11 cellular contexts compared by ENCODE assay signal in the genomic region with DNA sequence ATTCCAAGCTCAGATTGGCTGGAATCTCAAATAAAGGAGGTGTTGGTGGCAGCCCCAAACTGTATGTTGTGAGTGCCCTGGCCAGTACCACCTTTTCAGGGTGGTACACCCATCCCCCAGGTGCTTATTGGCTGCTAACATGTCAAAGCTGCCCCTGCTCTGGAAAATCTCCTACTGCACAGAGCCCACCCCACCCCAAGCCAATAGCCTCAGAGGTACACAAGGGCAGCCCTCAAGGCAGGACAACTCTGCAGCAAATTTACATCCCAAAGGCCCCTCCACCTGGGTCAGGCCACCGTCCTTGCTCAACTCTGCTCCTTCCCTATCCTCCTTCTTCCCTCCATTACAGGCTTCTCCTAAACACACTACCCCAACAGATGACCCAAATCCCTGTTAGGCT. TPM values are rescaled to one million over a fixed set of nuclear protein-coding genes. Genes with fewer than 3 reads are reported as not detected.
"Had no signal": no experiment of that assay in that cellular context is flagged by ENCODE, and none has a peak within 500 bp of the region (broad histone marks: within the 10 kb centered on the region; RNA-seq: fewer than 3 reads in every experiment).

No MANE protein-coding gene starts in this region.

- H3K9me3 Mint-ChIP-seq: GM23338, HFFc6, IgD-negative memory B cell had no signal

- H3K36me3 ChIP-seq: HAP-1 had no signal

- H3K27ac Mint-ChIP-seq: GM23338, HFFc6, IgD-negative memory B cell had no signal

- H3K4me3 ChIP-seq: GM23338, HAP-1 had no signal

- H3K27ac ChIP-seq: HL-60 had no signal

- DNase-seq: H7, HFFc6, KBM-7 had no signal

- H3K4me3 Mint-ChIP-seq: GM23338, HFFc6, IgD-negative memory B cell had no signal

- ATAC-seq: GM23338, HCT116, HepG2 had no signal

- H3K9me3 ChIP-seq: HAP-1 had no signal

RNA-seq across cellular contexts. Expression of gene LYZL4, which starts 37.1 kb away (rescaled TPM):
- total RNA-seq: GM23338, H4, H7, HepG2, HFFc6, HT1080 had no signal
- polyA plus RNA-seq: GM23338, HepG2, IgD-negative memory B cell had no signal

RNA-seq across cellular contexts. Expression of gene VIPR1, which starts 55.0 kb away (rescaled TPM):
- total RNA-seq: H4, HFFc6, HT1080 had no signal
